In the genomic region with DNA sequence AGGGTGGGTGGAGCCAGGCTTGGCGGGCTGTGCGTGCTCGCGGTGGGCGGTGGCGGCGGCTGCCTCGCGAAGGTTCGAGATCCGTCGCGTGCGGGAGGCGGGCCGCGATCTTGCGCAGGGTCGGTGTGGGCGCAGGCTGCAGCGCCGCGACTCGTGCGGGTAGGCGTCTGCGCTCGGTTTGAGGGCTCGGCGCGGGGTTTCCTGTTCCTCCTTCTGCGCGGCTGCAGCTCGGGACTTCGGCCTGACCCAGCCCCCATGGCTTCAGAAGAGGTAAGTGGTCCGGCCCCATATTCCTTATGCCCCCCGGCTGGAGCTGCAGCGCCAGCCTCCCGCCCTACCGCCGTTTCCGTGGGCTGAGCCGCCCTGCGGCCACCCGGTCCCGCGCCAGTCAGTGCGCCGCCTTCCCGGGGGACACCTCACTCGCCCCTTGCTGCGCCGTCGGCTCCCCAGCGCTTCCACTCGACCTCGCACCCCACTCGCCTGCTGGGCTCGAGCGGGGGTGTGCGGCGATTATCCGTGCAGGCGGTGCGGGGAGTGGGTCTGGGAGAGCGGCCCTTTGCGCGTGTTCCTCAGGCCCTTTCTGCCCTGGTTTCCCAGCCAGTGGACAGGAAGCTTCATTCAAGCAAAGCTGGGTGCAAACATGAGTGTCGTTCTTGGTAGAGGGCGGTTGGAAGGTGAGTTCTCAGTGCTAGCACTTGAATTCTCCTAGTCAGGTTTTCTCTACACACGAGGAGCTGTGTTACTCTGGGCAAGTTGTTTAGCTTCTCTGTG, we compare ENCODE assay signal across 2 cellular contexts.
TF ChIP-seq lines count a peak whose summit lies in the region.

A gene with protein sequence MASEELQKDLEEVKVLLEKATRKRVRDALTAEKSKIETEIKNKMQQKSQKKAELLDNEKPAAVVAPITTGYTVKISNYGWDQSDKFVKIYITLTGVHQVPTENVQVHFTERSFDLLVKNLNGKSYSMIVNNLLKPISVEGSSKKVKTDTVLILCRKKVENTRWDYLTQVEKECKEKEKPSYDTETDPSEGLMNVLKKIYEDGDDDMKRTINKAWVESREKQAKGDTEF (plus strand): TSS at position 22 of the 771 bp plus-strand sequence. CDS start 234 bp downstream, at position 256.

TF ChIP-seq in IMR-90, 13 proteins besides CTCF, POLR2A, EP300 and RAD21:
- TF ChIP-seq RCOR1 (IDR thresholded peaks at IDR 0.05; ENCODE audit: insufficient replicate concordance, low read length) = no peak
- no peak for TF ChIP-seq MAFK (IDR thresholded peaks at IDR 0.05; ENCODE audit: low read depth, low read length)
- TF ChIP-seq MXI1 (IDR thresholded peaks at IDR 0.05; ENCODE audit: borderline replicate concordance, low read depth, low read length) = peak; percentile 65; the same call in 1 of the 2 replicates
- TF ChIP-seq BHLHE40 (IDR thresholded peaks at IDR 0.05; ENCODE audit: low read depth, low read length) = peak; percentile 98
- peak; percentile 59; the same call in 1 of the 2 replicates for TF ChIP-seq CHD1 (IDR thresholded peaks at IDR 0.05; ENCODE audit: low read depth, low read length)

TF ChIP-seq in liver, 16 proteins besides CTCF, POLR2A, EP300 and RAD21:
- no peak for TF ChIP-seq FOXA1 (IDR thresholded peaks at IDR 0.05)
- TF ChIP-seq, protein P1, sequence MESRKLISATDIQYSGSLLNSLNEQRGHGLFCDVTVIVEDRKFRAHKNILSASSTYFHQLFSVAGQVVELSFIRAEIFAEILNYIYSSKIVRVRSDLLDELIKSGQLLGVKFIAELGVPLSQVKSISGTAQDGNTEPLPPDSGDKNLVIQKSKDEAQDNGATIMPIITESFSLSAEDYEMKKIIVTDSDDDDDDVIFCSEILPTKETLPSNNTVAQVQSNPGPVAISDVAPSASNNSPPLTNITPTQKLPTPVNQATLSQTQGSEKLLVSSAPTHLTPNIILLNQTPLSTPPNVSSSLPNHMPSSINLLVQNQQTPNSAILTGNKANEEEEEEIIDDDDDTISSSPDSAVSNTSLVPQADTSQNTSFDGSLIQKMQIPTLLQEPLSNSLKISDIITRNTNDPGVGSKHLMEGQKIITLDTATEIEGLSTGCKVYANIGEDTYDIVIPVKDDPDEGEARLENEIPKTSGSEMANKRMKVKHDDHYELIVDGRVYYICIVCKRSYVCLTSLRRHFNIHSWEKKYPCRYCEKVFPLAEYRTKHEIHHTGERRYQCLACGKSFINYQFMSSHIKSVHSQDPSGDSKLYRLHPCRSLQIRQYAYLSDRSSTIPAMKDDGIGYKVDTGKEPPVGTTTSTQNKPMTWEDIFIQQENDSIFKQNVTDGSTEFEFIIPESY (IDR thresholded peaks at IDR 0.05) = no peak
- TF ChIP-seq TAF1 (conservative IDR thresholded peaks at IDR 0.05) = no peak
- TF ChIP-seq, protein P2, sequence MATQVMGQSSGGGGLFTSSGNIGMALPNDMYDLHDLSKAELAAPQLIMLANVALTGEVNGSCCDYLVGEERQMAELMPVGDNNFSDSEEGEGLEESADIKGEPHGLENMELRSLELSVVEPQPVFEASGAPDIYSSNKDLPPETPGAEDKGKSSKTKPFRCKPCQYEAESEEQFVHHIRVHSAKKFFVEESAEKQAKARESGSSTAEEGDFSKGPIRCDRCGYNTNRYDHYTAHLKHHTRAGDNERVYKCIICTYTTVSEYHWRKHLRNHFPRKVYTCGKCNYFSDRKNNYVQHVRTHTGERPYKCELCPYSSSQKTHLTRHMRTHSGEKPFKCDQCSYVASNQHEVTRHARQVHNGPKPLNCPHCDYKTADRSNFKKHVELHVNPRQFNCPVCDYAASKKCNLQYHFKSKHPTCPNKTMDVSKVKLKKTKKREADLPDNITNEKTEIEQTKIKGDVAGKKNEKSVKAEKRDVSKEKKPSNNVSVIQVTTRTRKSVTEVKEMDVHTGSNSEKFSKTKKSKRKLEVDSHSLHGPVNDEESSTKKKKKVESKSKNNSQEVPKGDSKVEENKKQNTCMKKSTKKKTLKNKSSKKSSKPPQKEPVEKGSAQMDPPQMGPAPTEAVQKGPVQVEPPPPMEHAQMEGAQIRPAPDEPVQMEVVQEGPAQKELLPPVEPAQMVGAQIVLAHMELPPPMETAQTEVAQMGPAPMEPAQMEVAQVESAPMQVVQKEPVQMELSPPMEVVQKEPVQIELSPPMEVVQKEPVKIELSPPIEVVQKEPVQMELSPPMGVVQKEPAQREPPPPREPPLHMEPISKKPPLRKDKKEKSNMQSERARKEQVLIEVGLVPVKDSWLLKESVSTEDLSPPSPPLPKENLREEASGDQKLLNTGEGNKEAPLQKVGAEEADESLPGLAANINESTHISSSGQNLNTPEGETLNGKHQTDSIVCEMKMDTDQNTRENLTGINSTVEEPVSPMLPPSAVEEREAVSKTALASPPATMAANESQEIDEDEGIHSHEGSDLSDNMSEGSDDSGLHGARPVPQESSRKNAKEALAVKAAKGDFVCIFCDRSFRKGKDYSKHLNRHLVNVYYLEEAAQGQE (IDR thresholded peaks at IDR 0.05) = peak; percentile 63
- TF ChIP-seq HNF4A (conservative IDR thresholded peaks at IDR 0.05) = no peak
- no peak for TF ChIP-seq GABPA (IDR thresholded peaks at IDR 0.05 in 1 of 2, conservative IDR thresholded peaks at IDR 0.05 in 1 of 2)
